In genomic region chr12:49058366-49059062, GRCh38 we compare ENCODE assay signal across 8 cellular contexts. TPM values are rescaled to one million over a fixed set of nuclear protein-coding genes. Genes with fewer than 3 reads are reported as not detected.
A peak's percentile ranks its signal among the peaks of the same experiment; 100 is the strongest.
DNase-seq lines count a peak whose midpoint lies in the region; ATAC-seq and TF ChIP-seq lines count a peak whose summit lies in the region.

No MANE protein-coding gene starts in this region.

- no peak for ATAC-seq in HG03354 (IDR thresholded peaks at IDR 0.05; ENCODE audit: poor library complexity, severe bottlenecking, unreplicated experiment)

- no peaks in the 10 kb centered on the region for H3K27me3 ChIP-seq in DOHH2 (ENCODE audit: control insufficient read depth, low read length)
- H3K27me3 ChIP-seq in OCI-LY3 (ENCODE audit: low read depth, low read length) = no peaks in the 10 kb centered on the region
- H3K27me3 ChIP-seq in trophoblast cell (ENCODE audit: insufficient read depth, low read length) = no peaks in the 10 kb centered on the region

- H3K27ac ChIP-seq in DOHH2 (ENCODE audit: low read depth, low read length) (0 out of 2 replicates have a peak overlapping the region, but pooled peaks have one; percentile 76), OCI-LY3 (ENCODE audit: low read length) (peak overlapping the region; percentile 74; the same call in 1 of the 2 replicates), trophoblast cell (ENCODE audit: low read depth, low read length) (no peak overlapping the region)

- H3K4me3 ChIP-seq in DOHH2 (ENCODE audit: low read length) = peak overlapping the region; percentile 92
- H3K4me3 ChIP-seq in OCI-LY3 (ENCODE audit: low read length) = peak overlapping the region; percentile 96
- H3K4me3 ChIP-seq in epithelial cell of proximal tubule (ENCODE audit: low read depth, low read length) = peak overlapping the region; percentile 90
- H3K4me3 ChIP-seq in trophoblast cell (ENCODE audit: low read depth, low read length) = peak overlapping the region; percentile 92

- no peak overlapping the region for H2BK5ac ChIP-seq in trophoblast cell (ENCODE audit: low read depth, low read length, poor library complexity)

- no peaks in the 10 kb centered on the region for H3K9me2 ChIP-seq in DOHH2 (replicated peaks; ENCODE audit: control insufficient read depth, low read length)

- H2BK120ac ChIP-seq in trophoblast cell (ENCODE audit: insufficient read depth, low read length, poor library complexity) = no peak overlapping the region

- H3K23ac ChIP-seq in trophoblast cell (ENCODE audit: low read length) = no peak overlapping the region

- DNase-seq in epithelial cell of proximal tubule (ENCODE audit: low read depth) (no peak), trophoblast cell (no peak), T1000 (lab: John Stamatoyannopoulos, UW) (no peak), NCI-H2171 treated with DMSO at 0.1 percent for 48 hours (lab: John Stamatoyannopoulos, UW) (no peak), hippocampal formation (lab: John Stamatoyannopoulos, UW) (no peak)

- no peak overlapping the region for H3K18ac ChIP-seq in trophoblast cell (ENCODE audit: low read length)

- H2AFZ ChIP-seq in OCI-LY3 (ENCODE audit: low read depth, low read length) (no peak overlapping the region), trophoblast cell (ENCODE audit: insufficient read depth, low read length, poor library complexity) (no peak overlapping the region)

- WGBS in trophoblast cell (ENCODE audit: extremely low coverage, insufficient coverage, insufficient read length) = no CpG with 5 or more reads among the region's 5 CpGs

- H3K36me3 ChIP-seq in DOHH2 (ENCODE audit: control insufficient read depth, low read length) (peaks cover 47% of the 10 kb centered on the region), OCI-LY3 (replicated peaks; ENCODE audit: low read depth, low read length) (peaks cover 20% of the 10 kb centered on the region), trophoblast cell (ENCODE audit: control insufficient read depth in 1 of 2, insufficient read depth in 2 of 2, low read length in 2 of 2) (peaks cover 15 to 23% of the 10 kb centered on the region in 2 experiments)

- peak overlapping the region; percentile 54 for H3K14ac ChIP-seq in trophoblast cell (ENCODE audit: low read length)

- peak overlapping the region; percentile 66 for H2AK5ac ChIP-seq in trophoblast cell (ENCODE audit: low read length)

- H3K4ac ChIP-seq in trophoblast cell (ENCODE audit: low read depth, low read length) = peak overlapping the region; percentile 100

- H3K79me2 ChIP-seq in DOHH2 (ENCODE audit: control insufficient read depth, low read length) (peaks cover 84% of the 10 kb centered on the region), OCI-LY3 (ENCODE audit: low read length) (peaks cover 77% of the 10 kb centered on the region), trophoblast cell (ENCODE audit: control insufficient read depth, insufficient read depth, low read length, poor library complexity) (peaks cover 38% of the 10 kb centered on the region)

- TF ChIP-seq CTCF in DOHH2 (IDR thresholded peaks at IDR 0.05; ENCODE audit: low read depth, low read length, poor library complexity, severe bottlenecking) = no peak
- TF ChIP-seq CTCF in OCI-LY3 (IDR thresholded peaks at IDR 0.05; ENCODE audit: low read depth, low read length) = no peak
- TF ChIP-seq CTCF in epithelial cell of proximal tubule (conservative IDR thresholded peaks at IDR 0.05; ENCODE audit: low read depth, low read length) = no peak

- H3K4me2 ChIP-seq in DOHH2 (ENCODE audit: low read length) (peak overlapping the region; percentile 82), OCI-LY3 (ENCODE audit: low read length) (peak overlapping the region; percentile 97), trophoblast cell (ENCODE audit: low read length) (peak overlapping the region; percentile 86)

- H2BK12ac ChIP-seq in trophoblast cell (ENCODE audit: low read length) = no peak overlapping the region

- H3F3A ChIP-seq in DOHH2 (ENCODE audit: control insufficient read depth, insufficient read depth) = peaks cover 6% of the 10 kb centered on the region; the same call in 1 of the 2 replicates

- peaks cover 37% of the 10 kb centered on the region for H4K20me1 ChIP-seq in DOHH2 (ENCODE audit: control insufficient read depth, insufficient read depth, low read depth, low read length)
- H4K20me1 ChIP-seq in OCI-LY3 (ENCODE audit: insufficient read depth, low read length) = peaks cover 55% of the 10 kb centered on the region

- peak overlapping the region; percentile 93 for H3K9ac ChIP-seq in OCI-LY3 (ENCODE audit: low read length)
- H3K9ac ChIP-seq in trophoblast cell (ENCODE audit: low read length) = peak overlapping the region; percentile 99

- H4K8ac ChIP-seq in trophoblast cell (ENCODE audit: low read depth, low read length) = no peak overlapping the region

- no peaks in the 10 kb centered on the region for H3K9me3 ChIP-seq in DOHH2 (ENCODE audit: control insufficient read depth, insufficient read depth, low read length)
- H3K9me3 ChIP-seq in OCI-LY3 (ENCODE audit: insufficient read depth, low read length) = no peaks in the 10 kb centered on the region
- no peaks in the 10 kb centered on the region for H3K9me3 ChIP-seq in trophoblast cell (ENCODE audit: insufficient read depth, low read depth, low read length)

- H4K12ac ChIP-seq in trophoblast cell (ENCODE audit: low read depth, low read length) = no peak overlapping the region

- H3K79me1 ChIP-seq in trophoblast cell (ENCODE audit: low read length) = peaks cover 18% of the 10 kb centered on the region

- no peak overlapping the region for H4K91ac ChIP-seq in trophoblast cell (ENCODE audit: low read depth, low read length)

- peaks cover 37% of the 10 kb centered on the region for H3K4me1 ChIP-seq in DOHH2 (ENCODE audit: control insufficient read depth, low read length)
- H3K4me1 ChIP-seq in OCI-LY3 (ENCODE audit: low read length) = peaks cover 38% of the 10 kb centered on the region
- H3K4me1 ChIP-seq in trophoblast cell (ENCODE audit: control insufficient read depth in 1 of 2, insufficient read depth in 2 of 2, low read length in 2 of 2) = peaks cover 14 to 24% of the 10 kb centered on the region in 2 experiments

RNA-seq across cellular contexts. Expression of gene KMT2D, which starts 2.1 kb away (rescaled TPM):
- total RNA-seq in epithelial cell of proximal tubule = 16.6 and 17.2 TPM in 2 replicates
- polyA plus RNA-seq in trophoblast cell (2013) = 21.1 and 21.8 TPM in 2 replicates

RNA-seq across cellular contexts. Expression of gene RHEBL1, which starts 11.3 kb away (rescaled TPM):
- total RNA-seq in epithelial cell of proximal tubule = 1.6 and 2.3 TPM in 2 replicates
- 0.89 and 1.0 TPM in 2 replicates for polyA plus RNA-seq in trophoblast cell (2013)

RNA-seq across cellular contexts. Expression of gene DHH, which starts 36.1 kb away (rescaled TPM):
- total RNA-seq in epithelial cell of proximal tubule = 0.14 and 0.52 TPM in 2 replicates
- 0.11 and 0.12 TPM in 2 replicates for polyA plus RNA-seq in trophoblast cell (2013)

RNA-seq across cellular contexts. Expression of gene PRKAG1, which starts 39.9 kb away (rescaled TPM):
- 50.7 and 68.5 TPM in 2 replicates for total RNA-seq in epithelial cell of proximal tubule
- 44.8 and 45.0 TPM in 2 replicates for polyA plus RNA-seq in trophoblast cell (2013)

RNA-seq across cellular contexts. Expression of gene LMBR1L, which starts 52.1 kb away (rescaled TPM):
- 21.8 and 37.8 TPM in 2 replicates for total RNA-seq in epithelial cell of proximal tubule
- 29.4 and 33.5 TPM in 2 replicates for polyA plus RNA-seq in trophoblast cell (2013)
